1 cellular context compared by ENCODE assay signal in the genomic region with DNA sequence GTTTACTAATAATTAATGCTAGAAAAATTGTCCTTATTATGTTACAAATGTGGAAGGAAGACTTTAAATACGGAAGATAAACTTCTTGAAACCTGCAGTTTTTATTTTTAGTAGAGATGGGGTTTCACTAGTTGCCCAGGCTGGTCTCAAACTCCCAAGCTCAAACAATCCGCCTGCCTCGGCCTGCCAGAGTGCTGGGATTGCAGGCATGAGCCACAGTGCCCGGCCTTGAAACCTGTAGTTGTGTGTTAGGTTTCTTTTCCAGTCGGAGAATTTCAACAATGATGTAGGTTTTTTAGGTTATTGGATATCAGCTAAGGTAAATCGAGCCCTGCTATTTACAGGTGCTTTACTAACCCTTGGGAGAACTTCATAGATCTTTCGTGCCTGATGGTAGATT.
TF ChIP-seq lines count a peak whose summit lies in the region.

No MANE protein-coding gene starts in this region.

TF ChIP-seq in K562, 482 proteins besides CTCF, POLR2A, EP300 and RAD21 (continued from another document):
- no peak for TF ChIP-seq JUN (IDR thresholded peaks at IDR 0.05; ENCODE audit: borderline replicate concordance, low read depth, low read length)
- TF ChIP-seq JUN (CRISPR knock-in tag; IDR thresholded peaks at IDR 0.05; ENCODE audit: borderline replicate concordance): no peak
- TF ChIP-seq NEUROD1 (IDR thresholded peaks at IDR 0.05; ENCODE audit: borderline replicate concordance, low read depth, low read length, partially characterized antibody): no peak
- no peak for TF ChIP-seq MEF2D (tag; conservative IDR thresholded peaks at IDR 0.05; ENCODE audit: low read depth)
- no peak for TF ChIP-seq HNRNPK (IDR thresholded peaks at IDR 0.05; ENCODE audit: low read depth, low read length, poor library complexity, severe bottlenecking)
- TF ChIP-seq ZNF830 (CRISPR knock-in tag; IDR thresholded peaks at IDR 0.05): no peak
- TF ChIP-seq, protein P1, sequence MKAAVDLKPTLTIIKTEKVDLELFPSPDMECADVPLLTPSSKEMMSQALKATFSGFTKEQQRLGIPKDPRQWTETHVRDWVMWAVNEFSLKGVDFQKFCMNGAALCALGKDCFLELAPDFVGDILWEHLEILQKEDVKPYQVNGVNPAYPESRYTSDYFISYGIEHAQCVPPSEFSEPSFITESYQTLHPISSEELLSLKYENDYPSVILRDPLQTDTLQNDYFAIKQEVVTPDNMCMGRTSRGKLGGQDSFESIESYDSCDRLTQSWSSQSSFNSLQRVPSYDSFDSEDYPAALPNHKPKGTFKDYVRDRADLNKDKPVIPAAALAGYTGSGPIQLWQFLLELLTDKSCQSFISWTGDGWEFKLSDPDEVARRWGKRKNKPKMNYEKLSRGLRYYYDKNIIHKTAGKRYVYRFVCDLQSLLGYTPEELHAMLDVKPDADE (conservative IDR thresholded peaks at IDR 0.05; ENCODE audit: control insufficient read depth, low read depth, low read length): no peak
- TF ChIP-seq ELK3 (CRISPR knock-in tag; IDR thresholded peaks at IDR 0.05): no peak
- TF ChIP-seq ZC3H8 (IDR thresholded peaks at IDR 0.05): no peak
- TF ChIP-seq, protein P2, sequence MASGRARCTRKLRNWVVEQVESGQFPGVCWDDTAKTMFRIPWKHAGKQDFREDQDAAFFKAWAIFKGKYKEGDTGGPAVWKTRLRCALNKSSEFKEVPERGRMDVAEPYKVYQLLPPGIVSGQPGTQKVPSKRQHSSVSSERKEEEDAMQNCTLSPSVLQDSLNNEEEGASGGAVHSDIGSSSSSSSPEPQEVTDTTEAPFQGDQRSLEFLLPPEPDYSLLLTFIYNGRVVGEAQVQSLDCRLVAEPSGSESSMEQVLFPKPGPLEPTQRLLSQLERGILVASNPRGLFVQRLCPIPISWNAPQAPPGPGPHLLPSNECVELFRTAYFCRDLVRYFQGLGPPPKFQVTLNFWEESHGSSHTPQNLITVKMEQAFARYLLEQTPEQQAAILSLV (tag; IDR thresholded peaks at IDR 0.05): no peak
- TF ChIP-seq, protein P3, sequence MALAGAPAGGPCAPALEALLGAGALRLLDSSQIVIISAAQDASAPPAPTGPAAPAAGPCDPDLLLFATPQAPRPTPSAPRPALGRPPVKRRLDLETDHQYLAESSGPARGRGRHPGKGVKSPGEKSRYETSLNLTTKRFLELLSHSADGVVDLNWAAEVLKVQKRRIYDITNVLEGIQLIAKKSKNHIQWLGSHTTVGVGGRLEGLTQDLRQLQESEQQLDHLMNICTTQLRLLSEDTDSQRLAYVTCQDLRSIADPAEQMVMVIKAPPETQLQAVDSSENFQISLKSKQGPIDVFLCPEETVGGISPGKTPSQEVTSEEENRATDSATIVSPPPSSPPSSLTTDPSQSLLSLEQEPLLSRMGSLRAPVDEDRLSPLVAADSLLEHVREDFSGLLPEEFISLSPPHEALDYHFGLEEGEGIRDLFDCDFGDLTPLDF (CRISPR knock-in tag; IDR thresholded peaks at IDR 0.05): no peak
- TF ChIP-seq, protein P4, sequence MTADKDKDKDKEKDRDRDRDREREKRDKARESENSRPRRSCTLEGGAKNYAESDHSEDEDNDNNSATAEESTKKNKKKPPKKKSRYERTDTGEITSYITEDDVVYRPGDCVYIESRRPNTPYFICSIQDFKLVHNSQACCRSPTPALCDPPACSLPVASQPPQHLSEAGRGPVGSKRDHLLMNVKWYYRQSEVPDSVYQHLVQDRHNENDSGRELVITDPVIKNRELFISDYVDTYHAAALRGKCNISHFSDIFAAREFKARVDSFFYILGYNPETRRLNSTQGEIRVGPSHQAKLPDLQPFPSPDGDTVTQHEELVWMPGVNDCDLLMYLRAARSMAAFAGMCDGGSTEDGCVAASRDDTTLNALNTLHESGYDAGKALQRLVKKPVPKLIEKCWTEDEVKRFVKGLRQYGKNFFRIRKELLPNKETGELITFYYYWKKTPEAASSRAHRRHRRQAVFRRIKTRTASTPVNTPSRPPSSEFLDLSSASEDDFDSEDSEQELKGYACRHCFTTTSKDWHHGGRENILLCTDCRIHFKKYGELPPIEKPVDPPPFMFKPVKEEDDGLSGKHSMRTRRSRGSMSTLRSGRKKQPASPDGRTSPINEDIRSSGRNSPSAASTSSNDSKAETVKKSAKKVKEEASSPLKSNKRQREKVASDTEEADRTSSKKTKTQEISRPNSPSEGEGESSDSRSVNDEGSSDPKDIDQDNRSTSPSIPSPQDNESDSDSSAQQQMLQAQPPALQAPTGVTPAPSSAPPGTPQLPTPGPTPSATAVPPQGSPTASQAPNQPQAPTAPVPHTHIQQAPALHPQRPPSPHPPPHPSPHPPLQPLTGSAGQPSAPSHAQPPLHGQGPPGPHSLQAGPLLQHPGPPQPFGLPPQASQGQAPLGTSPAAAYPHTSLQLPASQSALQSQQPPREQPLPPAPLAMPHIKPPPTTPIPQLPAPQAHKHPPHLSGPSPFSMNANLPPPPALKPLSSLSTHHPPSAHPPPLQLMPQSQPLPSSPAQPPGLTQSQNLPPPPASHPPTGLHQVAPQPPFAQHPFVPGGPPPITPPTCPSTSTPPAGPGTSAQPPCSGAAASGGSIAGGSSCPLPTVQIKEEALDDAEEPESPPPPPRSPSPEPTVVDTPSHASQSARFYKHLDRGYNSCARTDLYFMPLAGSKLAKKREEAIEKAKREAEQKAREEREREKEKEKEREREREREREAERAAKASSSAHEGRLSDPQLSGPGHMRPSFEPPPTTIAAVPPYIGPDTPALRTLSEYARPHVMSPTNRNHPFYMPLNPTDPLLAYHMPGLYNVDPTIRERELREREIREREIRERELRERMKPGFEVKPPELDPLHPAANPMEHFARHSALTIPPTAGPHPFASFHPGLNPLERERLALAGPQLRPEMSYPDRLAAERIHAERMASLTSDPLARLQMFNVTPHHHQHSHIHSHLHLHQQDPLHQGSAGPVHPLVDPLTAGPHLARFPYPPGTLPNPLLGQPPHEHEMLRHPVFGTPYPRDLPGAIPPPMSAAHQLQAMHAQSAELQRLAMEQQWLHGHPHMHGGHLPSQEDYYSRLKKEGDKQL (CRISPR knock-in tag; IDR thresholded peaks at IDR 0.05; ENCODE audit: borderline replicate concordance): no peak
- TF ChIP-seq TBL1XR1 (IDR thresholded peaks at IDR 0.05; ENCODE audit: low read length in 2 of 2): no peak
